9 cellular contexts compared by ENCODE assay signal in the genomic region with DNA sequence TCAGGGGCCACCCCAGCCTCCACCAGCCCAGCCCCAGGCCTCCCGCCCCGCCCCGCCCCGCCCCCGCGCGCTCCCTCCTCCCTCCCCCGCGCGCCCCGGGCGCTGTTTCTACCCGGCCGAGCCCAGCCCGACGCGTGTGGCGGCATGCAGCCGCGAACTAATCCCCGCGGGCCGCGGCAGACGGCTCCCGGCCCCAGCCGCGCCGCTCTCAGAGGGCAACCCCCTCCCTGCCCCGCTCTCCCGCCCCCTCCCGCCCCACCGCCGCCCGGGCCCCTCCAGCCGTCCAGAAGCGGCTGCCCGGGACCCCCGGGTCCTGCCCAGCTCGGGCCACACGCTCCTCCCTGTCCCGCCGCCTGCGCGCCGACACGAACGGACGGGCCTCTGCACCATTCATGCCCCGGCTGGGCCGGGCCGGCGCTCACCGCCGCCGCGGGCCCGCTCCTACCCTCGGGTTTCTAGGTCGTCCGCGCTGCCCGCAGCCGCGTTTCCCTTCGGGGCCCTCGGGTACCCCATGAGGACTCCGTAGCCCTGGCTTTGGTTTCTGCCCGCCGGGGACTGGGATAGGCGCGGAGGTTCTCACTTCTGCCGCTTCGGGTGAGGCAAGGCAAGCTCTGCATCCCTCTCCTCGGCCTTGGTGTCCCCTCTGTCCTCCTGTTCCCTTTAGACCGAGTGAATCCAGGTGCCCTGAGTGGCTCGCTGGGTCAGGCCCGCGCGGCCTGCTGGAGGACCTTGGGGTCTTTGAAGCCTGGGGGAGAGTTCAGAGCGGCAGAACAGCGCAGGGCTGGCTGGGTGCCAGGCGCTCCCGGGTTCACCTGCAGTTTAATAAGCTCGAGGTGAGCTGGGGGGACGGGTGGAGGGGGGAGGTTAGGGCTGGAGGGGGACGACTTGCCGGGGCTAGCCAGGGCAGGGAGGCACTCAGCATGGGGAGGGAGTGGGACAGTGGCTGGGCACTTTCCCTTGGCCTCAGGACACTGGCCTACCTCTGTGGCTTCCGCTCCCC. TPM values are rescaled to one million over a fixed set of nuclear protein-coding genes. Genes with fewer than 3 reads are reported as not detected.
DNase-seq lines count a peak whose midpoint lies in the region; ATAC-seq, FAIRE-seq and TF ChIP-seq lines count a peak whose summit lies in the region.
"Had no signal": no experiment of that assay in that cellular context is flagged by ENCODE, and none has a peak within 500 bp of the region (broad histone marks: within the 10 kb centered on the region; RNA-seq: fewer than 3 reads in every experiment).

No MANE protein-coding gene starts in this region.

- H3K36me3 ChIP-seq in BLaER1 (no peaks in the 10 kb centered on the region), HCT116 (ENCODE audit: control insufficient read depth in 1 of 2, insufficient read depth in 2 of 2, low read length in 2 of 2) (no peaks in the 10 kb centered on the region), bronchial epithelial cell (ENCODE audit: control insufficient read depth, insufficient read depth, low read length) (no peaks in the 10 kb centered on the region), mesodermal cell (ENCODE audit: control insufficient read depth, insufficient read depth, low read length) (no peaks in the 10 kb centered on the region)

- H3K9me3 ChIP-seq in BLaER1: no peaks in the 10 kb centered on the region
- no peaks in the 10 kb centered on the region for H3K9me3 ChIP-seq in HCT116 (ENCODE audit: control insufficient read depth in 1 of 2, insufficient read depth in 1 of 2, low read depth in 1 of 2, low read length in 2 of 2)
- no peaks in the 10 kb centered on the region for H3K9me3 ChIP-seq in mesodermal cell (ENCODE audit: control insufficient read depth, low read length)

- no peak overlapping the region for H3K27ac ChIP-seq in BLaER1
- H3K27ac ChIP-seq in HCT116 (ENCODE audit: low read depth, low read length): peak overlapping the region; percentile 58; the same call in 1 of the 2 replicates
- H3K27ac ChIP-seq in mesodermal cell (ENCODE audit: low read depth, low read length, severe bottlenecking): no peak overlapping the region

- intact Hi-C loops in HCT116 (cut with micrococcal nuclease): no loop called here

- TF ChIP-seq POLR2A in HCT116 (IDR thresholded peaks at IDR 0.05; ENCODE audit: borderline replicate concordance, extremely low read depth, insufficient read depth, insufficient read length): no peak

- H3K79me2 ChIP-seq in HCT116 (ENCODE audit: insufficient read depth, low read length): no peaks in the 10 kb centered on the region

- H3K4me2 ChIP-seq in BLaER1 (peak overlapping the region; percentile 95), HCT116 (ENCODE audit: low read length) (peak overlapping the region; percentile 97)

- TF ChIP-seq RAD21 in HCT116 (IDR thresholded peaks at IDR 0.05; ENCODE audit: low read depth): no peak

- H3K4me1 ChIP-seq in BLaER1 (peaks cover 80% of the 10 kb centered on the region), HCT116 (ENCODE audit: control insufficient read depth in 1 of 2, insufficient read depth in 2 of 2, low read length in 2 of 2) (peaks cover 19 to 30% of the 10 kb centered on the region in 2 experiments), mesodermal cell (ENCODE audit: control insufficient read depth, insufficient read depth, low read length, poor library complexity, severe bottlenecking) (peaks cover 13% of the 10 kb centered on the region)

- H2AFZ ChIP-seq in HCT116 (ENCODE audit: low read depth, low read length, poor library complexity, severe bottlenecking): no peak overlapping the region

- no TSS peak for BruUV-seq in HCT116 (replicated peaks; lab: Mats Ljungman, UMichigan)

- DNase-seq in HCT116 (ENCODE audit: low read depth, low spot score) (no peak), bronchial epithelial cell (ENCODE audit: low read depth) (peak; percentile 41)

- peaks cover 67% of the 10 kb centered on the region for H3K27me3 ChIP-seq in BLaER1
- no peaks in the 10 kb centered on the region for H3K27me3 ChIP-seq in HCT116 (ENCODE audit: insufficient read depth, low read length)
- H3K27me3 ChIP-seq in bronchial epithelial cell (ENCODE audit: control insufficient read depth, insufficient read depth, low read length): peaks cover 2% of the 10 kb centered on the region

- no peak for FAIRE-seq in bronchial epithelial cell (lab: Jason Lieb, UNC)

- H3K4me3 ChIP-seq in BLaER1 (peak overlapping the region; percentile 61), HCT116 (replicated peaks in 1 of 2; ENCODE audit: low read depth in 1 of 2, low read length in 2 of 2) (peak overlapping the region; percentile 49 to 63), bronchial epithelial cell (ENCODE audit: low read depth, low read length) (peak overlapping the region; percentile 30), mesodermal cell (ENCODE audit: extremely low read depth, insufficient read depth, low read length, poor library complexity, severe bottlenecking) (peak overlapping the region; percentile 1)

- RAD21 ChIA-PET in HCT116 (lab: Charles Lee; ENCODE audit: low non-redundant PET in 1 of 2, low total read pairs in 2 of 2, uncharacterized antibody in 2 of 2, unreplicated experiment in 2 of 2): no interaction called here

- CTCF ChIA-PET in HCT116 (lab: Charles Lee): interaction anchor here (1.2 to 15.1 kb wide), 2 partner anchors 11 to 96 kb away, joined by 4 to 278 read pairs; no protein-coding TSS in a partner anchor

- no peak for TF ChIP-seq CTCF in HCT116 (IDR thresholded peaks at IDR 0.05 in 2 of 3, conservative IDR thresholded peaks at IDR 0.05 in 1 of 3; ENCODE audit: borderline replicate concordance in 1 of 3, insufficient read depth in 1 of 3, low read depth in 2 of 3, low read length in 2 of 3)
- TF ChIP-seq CTCF in bronchial epithelial cell (IDR thresholded peaks at IDR 0.05; ENCODE audit: insufficient read depth, low read length, severe bottlenecking): no peak

- no peaks in the 10 kb centered on the region for H3K9me2 ChIP-seq in HCT116 (ENCODE audit: insufficient read depth)

- H4K20me1 ChIP-seq in BLaER1 (peaks cover 46% of the 10 kb centered on the region), HCT116 (ENCODE audit: insufficient read depth) (no peaks in the 10 kb centered on the region)

- 2 to 7% methylated on average over 30 to 41 of the region's 89 CpGs for WGBS in mesodermal cell (ENCODE audit: insufficient coverage in 2 of 2), 2 experiments

- ATAC-seq in HCT116 (peak; percentile 73), GM21717 (IDR thresholded peaks at IDR 0.05; ENCODE audit: unreplicated experiment) (no peak), GM19035 (IDR thresholded peaks at IDR 0.05; ENCODE audit: unreplicated experiment) (no peak), GM18870 (IDR thresholded peaks at IDR 0.05; ENCODE audit: unreplicated experiment) (no peak), HG02642 (IDR thresholded peaks at IDR 0.05; ENCODE audit: poor library complexity, unreplicated experiment) (no peak)

- POLR2A ChIA-PET in HCT116 (lab: Charles Lee): interaction anchor here (0.8 kb wide), 1 partner anchor 9 kb away, joined by 3 read pairs; no protein-coding TSS in a partner anchor

- H3K9ac ChIP-seq in BLaER1 (no peak overlapping the region), HCT116 (ENCODE audit: low read length) (peak overlapping the region; percentile 69)

TF ChIP-seq in HCT116, 20 proteins besides CTCF, POLR2A, EP300 and RAD21:
- TF ChIP-seq, protein P1, sequence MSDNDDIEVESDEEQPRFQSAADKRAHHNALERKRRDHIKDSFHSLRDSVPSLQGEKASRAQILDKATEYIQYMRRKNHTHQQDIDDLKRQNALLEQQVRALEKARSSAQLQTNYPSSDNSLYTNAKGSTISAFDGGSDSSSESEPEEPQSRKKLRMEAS (IDR thresholded peaks at IDR 0.05): peak; percentile 29; the same call in 1 of the 2 replicates
- TF ChIP-seq, protein P2, sequence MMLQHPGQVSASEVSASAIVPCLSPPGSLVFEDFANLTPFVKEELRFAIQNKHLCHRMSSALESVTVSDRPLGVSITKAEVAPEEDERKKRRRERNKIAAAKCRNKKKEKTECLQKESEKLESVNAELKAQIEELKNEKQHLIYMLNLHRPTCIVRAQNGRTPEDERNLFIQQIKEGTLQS (IDR thresholded peaks at IDR 0.05): no peak
- TF ChIP-seq ZFX (IDR thresholded peaks at IDR 0.05) (peak; percentile 41), CBX3 (IDR thresholded peaks at IDR 0.05; ENCODE audit: low read depth) (no peak), EGR1 (IDR thresholded peaks at IDR 0.05; ENCODE audit: low read depth) (peak; percentile 64; the same call in 1 of the 2 replicates), POLR2AphosphoS5 (IDR thresholded peaks at IDR 0.05; ENCODE audit: low read depth, low read length) (peak; percentile 63), TCF7L2 (IDR thresholded peaks at IDR 0.05; ENCODE audit: borderline replicate concordance, extremely low read depth, insufficient read depth, insufficient read length) (no peak)

RNA-seq across cellular contexts. Expression of gene WNT10A, which starts 3.1 kb away (rescaled TPM):
- total RNA-seq in HCT116 (2021; ENCODE audit: unreplicated experiment) (1.5 TPM), bronchial epithelial cell (2.3 and 2.4 TPM in 2 replicates)
- 0.66 and 1.0 TPM in 2 replicates for polyA plus RNA-seq in HCT116 (2012)
- polyA plus RNA-seq in mesodermal cell (2013, experiment 1 of 2): not detected
- not detected for polyA plus RNA-seq in mesodermal cell (2013, experiment 2 of 2)
- total RNA-seq: pulmonary artery endothelial cell had no signal

RNA-seq across cellular contexts. Expression of gene WNT6, which starts 24.2 kb away (rescaled TPM):
- total RNA-seq in HCT116 (2021; ENCODE audit: unreplicated experiment) (1.4 TPM), bronchial epithelial cell (not detected in 2 replicates)
- polyA plus RNA-seq in HCT116 (2012): 2.2 and 2.4 TPM in 2 replicates
- 0.22 TPM for polyA plus RNA-seq in mesodermal cell (2013, experiment 1 of 2)
- polyA plus RNA-seq in mesodermal cell (2013, experiment 2 of 2): 0.40 TPM
- total RNA-seq: pulmonary artery endothelial cell had no signal

RNA-seq across cellular contexts. Expression of gene PRKAG3, which starts 52.2 kb away (rescaled TPM):
- total RNA-seq in HCT116 (2021; ENCODE audit: unreplicated experiment): not detected
- not detected in 2 replicates for polyA plus RNA-seq in HCT116 (2012)
- not detected in 2 replicates for total RNA-seq in bronchial epithelial cell
- not detected for polyA plus RNA-seq in mesodermal cell (2013, experiment 1 of 2)
- polyA plus RNA-seq in mesodermal cell (2013, experiment 2 of 2): not detected
- total RNA-seq: pulmonary artery endothelial cell had no signal

Comparison
In these comparisons a context has a peak if more than half of its experiments do, and no peak if none do; other contexts are left out.
1. H3K4me3 ChIP-seq: peak in every context shown above with its lines; median percentile 61 in BLaER1; 56 in HCT116; 30 in bronchial epithelial cell; 1 in mesodermal cell.